2 cellular contexts compared by ENCODE assay signal in the genomic region with DNA sequence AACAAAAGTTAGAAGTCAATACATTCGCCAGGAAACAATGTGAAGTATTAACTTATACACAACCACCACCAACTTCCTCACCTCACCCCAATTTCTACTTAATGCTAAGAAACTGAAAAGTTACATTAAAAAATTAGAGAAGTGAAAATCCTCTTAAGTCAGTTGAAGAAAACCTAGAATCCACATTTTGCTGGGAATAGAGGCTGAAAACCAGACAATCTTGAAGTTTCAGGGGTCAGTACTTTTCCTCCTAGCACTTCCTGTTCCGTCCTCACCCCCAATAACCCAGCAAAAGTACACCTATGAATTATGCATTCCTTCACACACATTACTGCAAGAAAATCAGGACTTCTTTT.
TF ChIP-seq lines count a peak whose summit lies in the region.

No MANE protein-coding gene starts in this region.

TF ChIP-seq in SK-N-SH, 30 proteins besides CTCF, POLR2A, EP300 and RAD21 (continued from another document):
- no peak for TF ChIP-seq RXRA (IDR thresholded peaks at IDR 0.05; ENCODE audit: borderline replicate concordance, low read depth)
- TF ChIP-seq TAF1 (IDR thresholded peaks at IDR 0.05; ENCODE audit: borderline replicate concordance, low read depth, low read length) = no peak
- no peak for TF ChIP-seq JUND (IDR thresholded peaks at IDR 0.05)
- no peak for TF ChIP-seq FOXJ3 (CRISPR knock-in tag; IDR thresholded peaks at IDR 0.05)
- TF ChIP-seq GABPA (IDR thresholded peaks at IDR 0.05; ENCODE audit: low read depth) = no peak
- no peak for TF ChIP-seq POLR2AphosphoS5 (IDR thresholded peaks at IDR 0.05; ENCODE audit: low read depth, low read length)
- no peak for TF ChIP-seq NFIC (IDR thresholded peaks at IDR 0.05; ENCODE audit: borderline replicate concordance)
- no peak for TF ChIP-seq IRF3 (IDR thresholded peaks at IDR 0.05; ENCODE audit: low read depth, low read length)
- TF ChIP-seq SIN3A (IDR thresholded peaks at IDR 0.05; ENCODE audit: borderline replicate concordance, low read depth, low read length) = no peak
- TF ChIP-seq MAX (IDR thresholded peaks at IDR 0.05; ENCODE audit: low read depth) = no peak

TF ChIP-seq in SK-N-SH treated with all-trans-retinoic acid at 6 μM for 48 hours, 23 proteins besides CTCF, POLR2A, EP300 and RAD21 (continued from another document):
- TF ChIP-seq CSRNP3 (CRISPR knock-in tag; IDR thresholded peaks at IDR 0.05) (no peak), RARB (CRISPR knock-in tag; IDR thresholded peaks at IDR 0.05) (no peak), CSDC2 (CRISPR knock-in tag; IDR thresholded peaks at IDR 0.05) (no peak), ISL1 (CRISPR knock-in tag; IDR thresholded peaks at IDR 0.05) (no peak), CREB5 (CRISPR knock-in tag; IDR thresholded peaks at IDR 0.05; ENCODE audit: low read depth) (no peak), TCF4 (CRISPR knock-in tag; IDR thresholded peaks at IDR 0.05; ENCODE audit: borderline replicate concordance) (no peak), TOX (CRISPR knock-in tag; IDR thresholded peaks at IDR 0.05; ENCODE audit: borderline replicate concordance) (no peak), SNAI2 (CRISPR knock-in tag; IDR thresholded peaks at IDR 0.05) (no peak), ZFP3 (CRISPR knock-in tag; IDR thresholded peaks at IDR 0.05) (no peak), ZNF8 (CRISPR knock-in tag; IDR thresholded peaks at IDR 0.05) (no peak), ZNF565 (CRISPR knock-in tag; conservative IDR thresholded peaks at IDR 0.05; ENCODE audit: low read depth) (no peak), PPARA (CRISPR knock-in tag; IDR thresholded peaks at IDR 0.05; ENCODE audit: borderline replicate concordance) (no peak), ZC3H10 (CRISPR knock-in tag; IDR thresholded peaks at IDR 0.05) (no peak), GLIS3 (CRISPR knock-in tag; IDR thresholded peaks at IDR 0.05) (no peak)
- TF ChIP-seq, protein P1, sequence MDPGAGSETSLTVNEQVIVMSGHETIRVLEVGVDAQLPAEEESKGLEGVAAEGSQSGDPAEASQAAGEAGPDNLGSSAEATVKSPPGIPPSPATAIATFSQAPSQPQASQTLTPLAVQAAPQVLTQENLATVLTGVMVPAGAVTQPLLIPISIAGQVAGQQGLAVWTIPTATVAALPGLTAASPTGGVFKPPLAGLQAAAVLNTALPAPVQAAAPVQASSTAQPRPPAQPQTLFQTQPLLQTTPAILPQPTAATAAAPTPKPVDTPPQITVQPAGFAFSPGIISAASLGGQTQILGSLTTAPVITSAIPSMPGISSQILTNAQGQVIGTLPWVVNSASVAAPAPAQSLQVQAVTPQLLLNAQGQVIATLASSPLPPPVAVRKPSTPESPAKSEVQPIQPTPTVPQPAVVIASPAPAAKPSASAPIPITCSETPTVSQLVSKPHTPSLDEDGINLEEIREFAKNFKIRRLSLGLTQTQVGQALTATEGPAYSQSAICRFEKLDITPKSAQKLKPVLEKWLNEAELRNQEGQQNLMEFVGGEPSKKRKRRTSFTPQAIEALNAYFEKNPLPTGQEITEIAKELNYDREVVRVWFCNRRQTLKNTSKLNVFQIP (CRISPR knock-in tag; IDR thresholded peaks at IDR 0.05; ENCODE audit: borderline replicate concordance, low read depth) = no peak
- TF ChIP-seq, protein P2, sequence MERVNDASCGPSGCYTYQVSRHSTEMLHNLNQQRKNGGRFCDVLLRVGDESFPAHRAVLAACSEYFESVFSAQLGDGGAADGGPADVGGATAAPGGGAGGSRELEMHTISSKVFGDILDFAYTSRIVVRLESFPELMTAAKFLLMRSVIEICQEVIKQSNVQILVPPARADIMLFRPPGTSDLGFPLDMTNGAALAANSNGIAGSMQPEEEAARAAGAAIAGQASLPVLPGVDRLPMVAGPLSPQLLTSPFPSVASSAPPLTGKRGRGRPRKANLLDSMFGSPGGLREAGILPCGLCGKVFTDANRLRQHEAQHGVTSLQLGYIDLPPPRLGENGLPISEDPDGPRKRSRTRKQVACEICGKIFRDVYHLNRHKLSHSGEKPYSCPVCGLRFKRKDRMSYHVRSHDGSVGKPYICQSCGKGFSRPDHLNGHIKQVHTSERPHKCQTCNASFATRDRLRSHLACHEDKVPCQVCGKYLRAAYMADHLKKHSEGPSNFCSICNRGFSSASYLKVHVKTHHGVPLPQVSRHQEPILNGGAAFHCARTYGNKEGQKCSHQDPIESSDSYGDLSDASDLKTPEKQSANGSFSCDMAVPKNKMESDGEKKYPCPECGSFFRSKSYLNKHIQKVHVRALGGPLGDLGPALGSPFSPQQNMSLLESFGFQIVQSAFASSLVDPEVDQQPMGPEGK (CRISPR knock-in tag; IDR thresholded peaks at IDR 0.05; ENCODE audit: borderline replicate concordance) = no peak
